Comparison of ENCODE assay signal across 9 cellular contexts in genomic region chr19:52923782-52924593, GRCh38. TPM values are rescaled to one million over a fixed set of nuclear protein-coding genes. Genes with fewer than 3 reads are reported as not detected.
DNase-seq lines count a peak whose midpoint lies in the region; ATAC-seq, FAIRE-seq and TF ChIP-seq lines count a peak whose summit lies in the region.
"Had no signal": no experiment of that assay in that cellular context is flagged by ENCODE, and none has a peak within 500 bp of the region (broad histone marks: within the 10 kb centered on the region; RNA-seq: fewer than 3 reads in every experiment).

No MANE protein-coding gene starts in this region.

- no peak for TF ChIP-seq EP300 in GM12878 (IDR thresholded peaks at IDR 0.05; ENCODE audit: borderline replicate concordance in 1 of 2, control insufficient read depth in 1 of 2, low read depth in 2 of 2, low read length in 2 of 2)
- TF ChIP-seq EP300 in stomach (IDR thresholded peaks at IDR 0.05): no peak

- peaks cover 0 to 2% of the 10 kb centered on the region in 2 donors for H3K27me3 Mint-ChIP-seq in CD8-positive, alpha-beta memory T cell

- H3K4me1 Mint-ChIP-seq in CD8-positive, alpha-beta memory T cell: peaks cover 30 to 34% (median 32%) of the 10 kb centered on the region in 3 donors

- H3K4me1 ChIP-seq in CD8-positive, alpha-beta memory T cell (ENCODE audit: insufficient read depth, low read length): peaks cover 13% of the 10 kb centered on the region
- H3K4me1 ChIP-seq in Loucy (ENCODE audit: insufficient read depth, low read length, poor library complexity, severe bottlenecking) (peaks cover 19% of the 10 kb centered on the region), GM12878 (ENCODE audit: control insufficient read depth, insufficient read depth, low read length) (peaks cover 3% of the 10 kb centered on the region; the same call in 1 of the 2 replicates), keratinocyte (ENCODE audit: control insufficient read depth, extremely low read depth, insufficient read depth, low read length) (peaks cover 16% of the 10 kb centered on the region), stomach (peaks cover 13 to 33% (median 27%) of the 10 kb centered on the region in 4 donors)

- TF ChIP-seq POLR2A in GM12878 (IDR thresholded peaks at IDR 0.05; ENCODE audit: low read depth, low read length): no peak
- peak in 2 of 4 donors; percentile 3 to 13 for TF ChIP-seq POLR2A in stomach (IDR thresholded peaks at IDR 0.05)

- TF ChIP-seq CTCF in Loucy (conservative IDR thresholded peaks at IDR 0.05; ENCODE audit: low read length) (no peak), GM12878 (IDR thresholded peaks at IDR 0.05 in 2 of 3, conservative IDR thresholded peaks at IDR 0.05 in 1 of 3; ENCODE audit: control insufficient read depth in 2 of 3, extremely low read depth in 1 of 3, insufficient read depth in 1 of 3, low read depth in 3 of 3, low read length in 3 of 3) (no peak), keratinocyte (optimal IDR thresholded peaks at IDR 0.05 in 1 of 3, IDR thresholded peaks at IDR 0.05 in 1 of 3, conservative IDR thresholded peaks at IDR 0.05 in 1 of 3; ENCODE audit: extremely low read depth in 1 of 3, insufficient read depth in 2 of 3, low read length in 3 of 3) (no peak), stomach (IDR thresholded peaks at IDR 0.05) (peak in 1 of 7 experiments; percentile 5)

- peak overlapping the region; percentile 25 for H3K4me3 ChIP-seq in CD8-positive, alpha-beta memory T cell (ENCODE audit: low read length)
- H3K4me3 ChIP-seq in Loucy (ENCODE audit: low read length, poor library complexity, severe bottlenecking) (peak overlapping the region; percentile 95), GM12878 (peak overlapping the region; percentile 92), keratinocyte (ENCODE audit: control insufficient read depth in 2 of 3, extremely low read depth in 1 of 3, insufficient read depth in 2 of 3, low read depth in 1 of 3, low read length in 3 of 3) (peak overlapping the region; percentile 51 to 85 (median 61)), stomach (peak overlapping the region; percentile 54 to 74 (median 64))

- WGBS in GM12878 (ENCODE audit: insufficient coverage, insufficient replicate concordance, low lambda C conversion rate, missing lambda C conversion rate): 90% methylated on average over 18 of the region's 18 CpGs
- WGBS in stomach, 5 donors: 20 to 43% (median 30%) methylated on average over 18 of the region's 18 CpGs

- dilution Hi-C loops in keratinocyte (cut with MboI; ENCODE audit: extremely low pct_ligation_motif_present, low sequenced_read_pairs): no loop called here

- SMC1A ChIA-PET in GM12878 (lab: Charles Lee; ENCODE audit: uncharacterized antibody, unreplicated experiment): no interaction called here

- 0 out of 2 replicates have a peak overlapping the region, but pooled peaks have one; percentile 99 for H2AFZ ChIP-seq in Loucy (ENCODE audit: low read length)
- peak overlapping the region; percentile 8; the same call in 1 of the 2 replicates for H2AFZ ChIP-seq in GM12878 (ENCODE audit: control insufficient read depth, low read depth, low read length)
- peak overlapping the region; percentile 54 for H2AFZ ChIP-seq in keratinocyte (ENCODE audit: control insufficient read depth, low read length)

- H3K79me2 ChIP-seq in Loucy (ENCODE audit: insufficient read depth, low read length) (peaks cover 9% of the 10 kb centered on the region; the same call in 1 of the 2 replicates), GM12878 (ENCODE audit: control insufficient read depth, insufficient read depth, low read length) (no peaks in the 10 kb centered on the region; the same call in 1 of the 2 replicates), keratinocyte (ENCODE audit: control insufficient read depth, insufficient read depth, low read length) (peaks cover 2% of the 10 kb centered on the region)

- intact Hi-C loops in GM12878 (cut with micrococcal nuclease; ENCODE audit: unreplicated experiment) (no loop called here), stomach (cut with DNase I; ENCODE audit: low total_unique reads) (no loop called here)

- H3K9me3 ChIP-seq in CD8-positive, alpha-beta memory T cell (ENCODE audit: low read length): no peaks in the 10 kb centered on the region
- no peaks in the 10 kb centered on the region for H3K9me3 ChIP-seq in Loucy (ENCODE audit: insufficient read depth, low read depth, low read length)
- H3K9me3 ChIP-seq in GM12878 (replicated peaks; ENCODE audit: control insufficient read depth, insufficient read depth, low read length): no peaks in the 10 kb centered on the region; the same call in 1 of the 3 replicates
- H3K9me3 ChIP-seq in keratinocyte (ENCODE audit: control insufficient read depth, low read depth, low read length): no peaks in the 10 kb centered on the region
- H3K9me3 ChIP-seq in stomach: no peaks in the 10 kb centered on the region

- peaks cover 12 to 26% (median 13%) of the 10 kb centered on the region in 3 donors for H3K36me3 Mint-ChIP-seq in CD8-positive, alpha-beta memory T cell

- H3K4me3 Mint-ChIP-seq in CD8-positive, alpha-beta memory T cell: peak overlapping the region; percentile 92 to 96 (median 94)

- FAIRE-seq in GM12878 (lab: Jason Lieb, UNC): no peak
- FAIRE-seq in keratinocyte (lab: Jason Lieb, UNC): no peak

- H3K36me3 ChIP-seq in CD8-positive, alpha-beta memory T cell (ENCODE audit: insufficient read depth, low read length): no peaks in the 10 kb centered on the region
- H3K36me3 ChIP-seq in Loucy (ENCODE audit: insufficient read depth, low read length) (peaks cover 8% of the 10 kb centered on the region; the same call in 1 of the 2 replicates), GM12878 (ENCODE audit: control insufficient read depth in 2 of 2, insufficient read depth in 2 of 2, low read length in 1 of 2) (peaks cover 0 to under 1% of the 10 kb centered on the region in 2 experiments; a peak in 2 of 4 replicates), keratinocyte (ENCODE audit: control insufficient read depth in 2 of 2, extremely low read depth in 1 of 2, insufficient read depth in 2 of 2, low read length in 2 of 2) (peaks cover 0 to 2% of the 10 kb centered on the region in 2 experiments), stomach (peaks cover 12 to 27% (median 21%) of the 10 kb centered on the region in 4 donors)

- H3K27ac Mint-ChIP-seq in CD8-positive, alpha-beta memory T cell: peak overlapping the region in 5 of 8 donors; percentile 23 to 96 (median 93)

- H3F3A ChIP-seq in Loucy (ENCODE audit: low read depth): no peaks in the 10 kb centered on the region

- peaks cover 0 to 7% (median 0%) of the 10 kb centered on the region in 5 donors for H3K9me3 Mint-ChIP-seq in CD8-positive, alpha-beta memory T cell

- TF ChIP-seq RAD21 in GM12878 (IDR thresholded peaks at IDR 0.05; ENCODE audit: insufficient read depth, low read depth, low read length): no peak

- no peaks in the 10 kb centered on the region for H3K9me2 ChIP-seq in Loucy (replicated peaks; ENCODE audit: low read depth, low read length)

- POLR2A ChIA-PET in CD8-positive, alpha-beta memory T cell (lab: Charles Lee): no interaction called here
- POLR2A ChIA-PET in GM12878 (lab: Charles Lee): no interaction called here

- no peaks in the 10 kb centered on the region for H3K27me3 ChIP-seq in CD8-positive, alpha-beta memory T cell (ENCODE audit: insufficient read depth, low read length, poor library complexity, severe bottlenecking)
- H3K27me3 ChIP-seq in Loucy (ENCODE audit: insufficient read depth, low read length, poor library complexity, severe bottlenecking) (no peaks in the 10 kb centered on the region), GM12878 (replicated peaks in 1 of 2; ENCODE audit: control insufficient read depth in 2 of 2, insufficient read depth in 2 of 2, low read length in 1 of 2) (no peaks in the 10 kb centered on the region), keratinocyte (ENCODE audit: control insufficient read depth, extremely low read depth, insufficient read depth, low read length) (no peaks in the 10 kb centered on the region), stomach (no peaks in the 10 kb centered on the region)

- no peak overlapping the region for H3K27ac ChIP-seq in CD8-positive, alpha-beta memory T cell (ENCODE audit: low read depth, low read length)
- H3K27ac ChIP-seq in GM12878 (ENCODE audit: control insufficient read depth, insufficient read depth) (no peak overlapping the region), keratinocyte (ENCODE audit: control insufficient read depth, insufficient read depth, low read length) (peak overlapping the region; percentile 95), stomach (peak overlapping the region; percentile 85 to 96 (median 93))

- no peak for DNase-seq in CD8-positive, alpha-beta memory T cell
- DNase-seq in GM12878 (ENCODE audit: low read depth, low spot score) (no peak), keratinocyte (ENCODE audit: low read depth, low spot score) (no peak), stomach (peak; percentile 66), NCI-H1694 treated with DMSO at 0.1 percent for 48 hours (lab: John Stamatoyannopoulos, UW) (no peak), NCI-H1417 (lab: John Stamatoyannopoulos, UW) (no peak)

- BruUV-seq in GM12878 (replicated peaks; lab: Mats Ljungman, UMichigan): no TSS peak

- ATAC-seq in GM12878: no peak
- no peak for ATAC-seq in GM21390 (IDR thresholded peaks at IDR 0.05; ENCODE audit: unreplicated experiment)

- H3K4me2 ChIP-seq in Loucy (ENCODE audit: low read depth, low read length, poor library complexity, severe bottlenecking): peak overlapping the region; percentile 69
- no peak overlapping the region; the same call in 1 of the 2 replicates for H3K4me2 ChIP-seq in GM12878 (ENCODE audit: control insufficient read depth, insufficient read depth)
- peak overlapping the region; percentile 71 for H3K4me2 ChIP-seq in keratinocyte (ENCODE audit: control insufficient read depth, extremely low read depth, insufficient read depth, low read depth, low read length)

- RAD21 ChIA-PET in GM12878 (lab: Charles Lee; ENCODE audit: unreplicated experiment): no interaction called here

- no peaks in the 10 kb centered on the region for H4K20me1 ChIP-seq in Loucy (ENCODE audit: insufficient read depth, low read length, poor library complexity, severe bottlenecking)
- no peaks in the 10 kb centered on the region for H4K20me1 ChIP-seq in GM12878 (ENCODE audit: control insufficient read depth, insufficient read depth)
- no peaks in the 10 kb centered on the region for H4K20me1 ChIP-seq in keratinocyte (ENCODE audit: control insufficient read depth, extremely low read depth, insufficient read depth, low read length)

- peak overlapping the region; percentile 84 for H3K9ac ChIP-seq in Loucy (ENCODE audit: low read depth, low read length, poor library complexity, severe bottlenecking)
- no peak overlapping the region for H3K9ac ChIP-seq in GM12878 (ENCODE audit: control insufficient read depth, insufficient read depth, low read length)
- H3K9ac ChIP-seq in keratinocyte (ENCODE audit: control insufficient read depth, extremely low read depth, insufficient read depth, low read length): peak overlapping the region; percentile 92

- in situ Hi-C loops in GM12878 (cut with MboI): no loop called here

- CTCF ChIA-PET in CD8-positive, alpha-beta memory T cell (lab: Charles Lee): no interaction called here
- CTCF ChIA-PET in GM12878 (lab: Yijun Ruan, JAX): no interaction called here

- H3K9me1 ChIP-seq in keratinocyte (ENCODE audit: control insufficient read depth, extremely low read depth, insufficient read depth, low read length): no peaks in the 10 kb centered on the region

RNA-seq across cellular contexts. Expression of gene ZNF888, which starts 0.8 kb away (rescaled TPM):
- 1 to 10 TPM; 3.9 to 4.4 TPM for total RNA-seq in CD8-positive, alpha-beta memory T cell
- 2.5 TPM for polyA plus RNA-seq in CD8-positive, alpha-beta memory T cell
- total RNA-seq in GM12878 (2013; cell fraction: nucleolus; rRNA removed): 11.4 and 12.7 TPM in 2 replicates
- 3.3 and 4.5 TPM in 2 replicates for total RNA-seq in GM12878 (2014; rRNA removed)
- 4.1 and 4.3 TPM in 2 replicates for total RNA-seq in GM12878 (2014; rRNA removed; fragmentation: Illumina TruSeq; extraction: Trizol)
- total RNA-seq in GM12878 (2021): 2.8 and 3.5 TPM in 2 replicates
- 4.3 TPM for polyA plus RNA-seq in GM12878 (2011; ENCODE audit: low read depth)
- polyA plus RNA-seq in GM12878 (2011; rRNA removed): 3.4 and 5.0 TPM in 2 replicates
- polyA plus RNA-seq in GM12878 (2011; cell fraction: cytosol; rRNA removed): 1.1 and 1.5 TPM in 2 replicates
- 2.1 and 2.4 TPM in 2 replicates for polyA plus RNA-seq in GM12878 (2011; cell fraction: nucleus; rRNA removed)
- 2.9 and 3.9 TPM in 2 replicates for polyA plus RNA-seq in GM12878 (2012)
- 3.7 and 5.1 TPM in 2 replicates for polyA plus RNA-seq in GM12878 (2014; fragmentation: Illumina TruSeq; extraction: Trizol)
- polyA plus RNA-seq in GM12878 (2014; fragmentation: Nextera tagmentation; extraction: Ambion mirVana): under 1 TPM; 0.26 to 0.53 TPM
- polyA plus RNA-seq in GM12878 (2014; rRNA removed): 2.1 and 2.3 TPM in 2 replicates
- polyA plus RNA-seq in GM12878 (2016; fragmentation: Nextera tagmentation; extraction: Ambion mirVana): 1 to 10 TPM in 1 of 2 experiments, under 1 TPM in 1; 0.55 to 1.6 TPM
- 5.2 and 7.2 TPM in 2 replicates for polyA minus RNA-seq in GM12878 (2011; rRNA and poly(A)+ RNA removed)
- 2.0 and 3.3 TPM in 2 replicates for polyA minus RNA-seq in GM12878 (2011; cell fraction: cytosol; rRNA and poly(A)+ RNA removed)
- 2.5 and 4.5 TPM in 2 replicates for polyA minus RNA-seq in GM12878 (2011; cell fraction: nucleus; rRNA and poly(A)+ RNA removed)
- polyA plus RNA-seq in keratinocyte: 2.0 to 3.1 TPM (median 2.2 TPM) in 3 replicates
- 2.4 TPM for polyA plus RNA-seq in keratinocyte (2011; ENCODE audit: low read depth)
- 0.81 and 2.1 TPM in 2 replicates for polyA plus RNA-seq in keratinocyte (2011; cell fraction: cytosol; rRNA removed)
- 3.5 and 3.9 TPM in 2 replicates for polyA plus RNA-seq in keratinocyte (2011; cell fraction: nucleus; rRNA removed)
- polyA plus RNA-seq in keratinocyte (2012; ENCODE audit: low replicate concordance): 2.7 TPM in 2 replicates
- polyA minus RNA-seq in keratinocyte: 0.79 to 8.3 TPM (median 4.1 TPM) in 3 replicates
- 2.5 TPM for polyA minus RNA-seq in keratinocyte (2011; cell fraction: cytosol; rRNA and poly(A)+ RNA removed)
- polyA minus RNA-seq in keratinocyte (2011; cell fraction: nucleus; rRNA and poly(A)+ RNA removed): 3.5 and 7.8 TPM in 2 replicates
- total RNA-seq in stomach: 10 to 100 TPM in 2 of 5 donors, 1 to 10 TPM in 2, under 1 TPM in 1; 0.29 to 13.4 (median 9.3) TPM
- polyA plus RNA-seq in stomach: 1 to 10 TPM; 2.6 to 5.7 (median 3.9) TPM
- total RNA-seq: HT1080 had no signal

RNA-seq across cellular contexts. Expression of gene ZNF320, which starts 26.6 kb away (rescaled TPM):
- 1 to 10 TPM; 6.8 to 9.9 TPM for total RNA-seq in CD8-positive, alpha-beta memory T cell
- 7.8 TPM for polyA plus RNA-seq in CD8-positive, alpha-beta memory T cell
- total RNA-seq in GM12878 (2013; cell fraction: nucleolus; rRNA removed): 26.7 and 27.0 TPM in 2 replicates
- total RNA-seq in GM12878 (2014; rRNA removed): 0.79 and 1.1 TPM in 2 replicates
- total RNA-seq in GM12878 (2014; rRNA removed; fragmentation: Illumina TruSeq; extraction: Trizol): 1.3 and 1.8 TPM in 2 replicates
- 2.1 and 2.6 TPM in 2 replicates for total RNA-seq in GM12878 (2021)
- polyA plus RNA-seq in GM12878 (2011; ENCODE audit: low read depth): 1.4 TPM
- 7.7 and 9.3 TPM in 2 replicates for polyA plus RNA-seq in GM12878 (2011; rRNA removed)
- polyA plus RNA-seq in GM12878 (2011; cell fraction: cytosol; rRNA removed): 5.6 and 7.0 TPM in 2 replicates
- polyA plus RNA-seq in GM12878 (2011; cell fraction: nucleus; rRNA removed): 6.4 and 6.7 TPM in 2 replicates
- polyA plus RNA-seq in GM12878 (2012): 1.5 and 2.1 TPM in 2 replicates
- polyA plus RNA-seq in GM12878 (2014; fragmentation: Illumina TruSeq; extraction: Trizol): 1.6 TPM in 1 of 2 replicates, not detected in the other
- 1 to 10 TPM in 1 of 2 experiments, under 1 TPM in 1; 0.48 to 1.0 TPM for polyA plus RNA-seq in GM12878 (2014; fragmentation: Nextera tagmentation; extraction: Ambion mirVana)
- polyA plus RNA-seq in GM12878 (2014; rRNA removed): 2.7 and 3.0 TPM in 2 replicates
- polyA plus RNA-seq in GM12878 (2016; fragmentation: Nextera tagmentation; extraction: Ambion mirVana): 1 to 10 TPM in 1 of 2 experiments, under 1 TPM in 1; 0.96 to 1.3 TPM
- polyA minus RNA-seq in GM12878 (2011; rRNA and poly(A)+ RNA removed): 5.5 and 6.3 TPM in 2 replicates
- polyA minus RNA-seq in GM12878 (2011; cell fraction: cytosol; rRNA and poly(A)+ RNA removed): 2.4 and 2.5 TPM in 2 replicates
- polyA minus RNA-seq in GM12878 (2011; cell fraction: nucleus; rRNA and poly(A)+ RNA removed): 3.7 and 7.0 TPM in 2 replicates
- polyA plus RNA-seq in keratinocyte: 10.5 to 29.9 TPM (median 12.5 TPM) in 3 replicates
- polyA plus RNA-seq in keratinocyte (2011; ENCODE audit: low read depth): 17.6 TPM
- polyA plus RNA-seq in keratinocyte (2011; cell fraction: cytosol; rRNA removed): 10.5 and 11.2 TPM in 2 replicates
- polyA plus RNA-seq in keratinocyte (2011; cell fraction: nucleus; rRNA removed): 53.7 and 54.5 TPM in 2 replicates
- polyA plus RNA-seq in keratinocyte (2012; ENCODE audit: low replicate concordance): 4.8 and 5.9 TPM in 2 replicates
- polyA minus RNA-seq in keratinocyte: 12.3 to 24.1 TPM (median 14.4 TPM) in 3 replicates
- 4.6 TPM for polyA minus RNA-seq in keratinocyte (2011; cell fraction: cytosol; rRNA and poly(A)+ RNA removed)
- polyA minus RNA-seq in keratinocyte (2011; cell fraction: nucleus; rRNA and poly(A)+ RNA removed): 14.4 and 30.3 TPM in 2 replicates
- 10 to 100 TPM in 4 of 5 donors, not detected in 1; 23.5 to 94.6 (median 33.2) TPM for total RNA-seq in stomach
- 1 to 10 TPM in 2 of 3 donors, not detected in 1; 3.0 to 3.7 TPM for polyA plus RNA-seq in stomach

RNA-seq across cellular contexts. Expression of gene ZNF816, which starts 38.7 kb away (rescaled TPM):
- total RNA-seq in CD8-positive, alpha-beta memory T cell: 10 to 100 TPM; 10.6 to 11.0 TPM
- polyA plus RNA-seq in CD8-positive, alpha-beta memory T cell: 17.1 TPM
- total RNA-seq in GM12878 (2013; cell fraction: nucleolus; rRNA removed): 46.3 and 46.9 TPM in 2 replicates
- 6.9 and 9.9 TPM in 2 replicates for total RNA-seq in GM12878 (2014; rRNA removed)
- total RNA-seq in GM12878 (2014; rRNA removed; fragmentation: Illumina TruSeq; extraction: Trizol): 15.6 and 16.0 TPM in 2 replicates
- total RNA-seq in GM12878 (2021): 7.0 and 8.3 TPM in 2 replicates
- 3.7 TPM for polyA plus RNA-seq in GM12878 (2011; ENCODE audit: low read depth)
- 11.8 and 18.5 TPM in 2 replicates for polyA plus RNA-seq in GM12878 (2011; rRNA removed)
- polyA plus RNA-seq in GM12878 (2011; cell fraction: cytosol; rRNA removed): 4.9 and 6.8 TPM in 2 replicates
- 15.7 and 17.3 TPM in 2 replicates for polyA plus RNA-seq in GM12878 (2011; cell fraction: nucleus; rRNA removed)
- 6.0 and 7.9 TPM in 2 replicates for polyA plus RNA-seq in GM12878 (2012)
- polyA plus RNA-seq in GM12878 (2014; fragmentation: Illumina TruSeq; extraction: Trizol): 8.0 and 14.9 TPM in 2 replicates
- 1 to 10 TPM; 4.4 to 6.6 TPM for polyA plus RNA-seq in GM12878 (2014; fragmentation: Nextera tagmentation; extraction: Ambion mirVana)
- polyA plus RNA-seq in GM12878 (2014; rRNA removed): 4.0 and 6.3 TPM in 2 replicates
- 10 to 100 TPM in 1 of 2 experiments, 1 to 10 TPM in 1; 6.7 to 10.0 TPM for polyA plus RNA-seq in GM12878 (2016; fragmentation: Nextera tagmentation; extraction: Ambion mirVana)
- polyA minus RNA-seq in GM12878 (2011; rRNA and poly(A)+ RNA removed): 12.1 and 19.6 TPM in 2 replicates
- 8.7 TPM in 2 replicates for polyA minus RNA-seq in GM12878 (2011; cell fraction: cytosol; rRNA and poly(A)+ RNA removed)
- polyA minus RNA-seq in GM12878 (2011; cell fraction: nucleus; rRNA and poly(A)+ RNA removed): 6.9 and 10.0 TPM in 2 replicates
- 2.1 to 5.1 TPM (median 4.3 TPM) in 3 replicates for polyA plus RNA-seq in keratinocyte
- 1.8 TPM for polyA plus RNA-seq in keratinocyte (2011; ENCODE audit: low read depth)
- 2.0 and 4.7 TPM in 2 replicates for polyA plus RNA-seq in keratinocyte (2011; cell fraction: cytosol; rRNA removed)
- 4.3 and 5.0 TPM in 2 replicates for polyA plus RNA-seq in keratinocyte (2011; cell fraction: nucleus; rRNA removed)
- 3.7 and 5.9 TPM in 2 replicates for polyA plus RNA-seq in keratinocyte (2012; ENCODE audit: low replicate concordance)
- polyA minus RNA-seq in keratinocyte: 2.3 to 8.5 TPM (median 5.1 TPM) in 3 replicates
- polyA minus RNA-seq in keratinocyte (2011; cell fraction: cytosol; rRNA and poly(A)+ RNA removed): 7.3 TPM
- 3.0 and 9.2 TPM in 2 replicates for polyA minus RNA-seq in keratinocyte (2011; cell fraction: nucleus; rRNA and poly(A)+ RNA removed)
- 10 to 100 TPM in 4 of 5 donors, 1 to 10 TPM in 1; 2.9 to 41.4 (median 16.9) TPM for total RNA-seq in stomach
- 1 to 10 TPM; 3.2 to 4.0 (median 3.8) TPM for polyA plus RNA-seq in stomach
- total RNA-seq: HT1080 had no signal

Comparison
In these comparisons a context has a peak if more than half of its experiments do, and no peak if none do; other contexts are left out.
1. H3K27ac ChIP-seq: peak in keratinocyte (single experiment) and stomach (5 of 5); none in CD8-positive, alpha-beta memory T cell (single experiment) and GM12878 (single experiment).
2. H3K4me3 ChIP-seq: peak in every context shown above with its lines; median percentile 95 in Loucy; 92 in GM12878; 64 in stomach; 61 in keratinocyte; 25 in CD8-positive, alpha-beta memory T cell.
3. H2AFZ ChIP-seq: peak in every context shown above with its lines; median percentile 99 in Loucy; 54 in keratinocyte; 8 in GM12878.